In the genomic region with DNA sequence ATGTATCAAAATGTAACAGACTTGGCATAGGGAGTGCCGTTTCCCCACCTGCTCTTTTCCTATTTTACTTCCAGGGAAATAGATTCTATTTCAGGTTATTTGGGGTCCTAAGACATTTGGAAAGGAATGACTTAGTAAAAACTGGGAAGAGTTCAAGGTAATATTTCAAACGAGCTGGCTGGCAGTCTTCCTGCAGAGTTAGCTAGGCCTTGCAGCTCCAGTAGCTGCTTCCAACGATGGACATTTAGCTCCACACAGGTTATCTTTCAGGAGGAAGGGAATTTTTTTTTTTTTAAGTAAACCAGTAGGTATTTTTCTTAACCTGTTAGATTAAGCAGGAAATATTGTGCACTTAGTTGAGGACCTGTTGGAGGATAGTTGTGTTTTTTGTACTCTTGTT, we compare ENCODE assay signal across 19 cellular contexts. TPM values are rescaled to one million over a fixed set of nuclear protein-coding genes. Genes with fewer than 3 reads are reported as not detected.
DNase-seq lines count a peak whose midpoint lies in the region; ATAC-seq and TF ChIP-seq lines count a peak whose summit lies in the region.
"Had no signal": no experiment of that assay in that cellular context is flagged by ENCODE, and none has a peak within 500 bp of the region (broad histone marks: within the 10 kb centered on the region; RNA-seq: fewer than 3 reads in every experiment).

No MANE protein-coding gene starts in this region.

- no peak overlapping the region for H2BK15ac ChIP-seq in H9 (ENCODE audit: low read depth, low read length)

- no peak for TF ChIP-seq CTCF in H9 (conservative IDR thresholded peaks at IDR 0.05)
- TF ChIP-seq CTCF in gastroesophageal sphincter (IDR thresholded peaks at IDR 0.05), result no peak
- TF ChIP-seq CTCF in osteocyte (IDR thresholded peaks at IDR 0.05), result no peak
- TF ChIP-seq CTCF in thyroid gland (IDR thresholded peaks at IDR 0.05), result no peak

- in situ Hi-C loops in GM23248 (cut with MboI), result no loop called here

- no peaks in the 10 kb centered on the region for H3K27me3 Mint-ChIP-seq in H9 (ENCODE audit: low read depth)
- H3K27me3 Mint-ChIP-seq in osteocyte (ENCODE audit: unreplicated experiment), result no peaks in the 10 kb centered on the region

- no peak overlapping the region for H3K18ac ChIP-seq in H9 (ENCODE audit: insufficient read length, low read depth, low read length)

- H3K27ac Mint-ChIP-seq in H9 (peak overlapping the region in 2 of 3 experiments; percentile 49 to 84; a peak in 2 of 7 replicates), osteocyte (ENCODE audit: unreplicated experiment) (peak overlapping the region; percentile 58)

- no peak overlapping the region for H2BK12ac ChIP-seq in H9 (ENCODE audit: insufficient read length, low read depth, low read length)

- ATAC-seq in gastroesophageal sphincter (no peak), GM18519 (IDR thresholded peaks at IDR 0.05; ENCODE audit: low FRiP score, unreplicated experiment) (no peak), GM21528 (IDR thresholded peaks at IDR 0.05; ENCODE audit: low FRiP score, unreplicated experiment) (no peak)

- H3K14ac ChIP-seq in H9 (ENCODE audit: insufficient read depth, low read length), result no peak overlapping the region

- no CpG with 5 or more reads among the region's 3 CpGs for WGBS in H9 (ENCODE audit: extremely low coverage, insufficient read length, low lambda C conversion rate)
- WGBS in gastroesophageal sphincter (ENCODE audit: low coverage in 1 of 2), 2 donors, result 37 to 53% methylated on average over 2 to 3 of the region's 3 CpGs
- 51 to 60% methylated on average over 3 of the region's 3 CpGs for WGBS in thyroid gland, 2 donors
- WGBS in GM23248 (ENCODE audit: low coverage in 1 of 2, low lambda C conversion rate in 2 of 2, missing lambda C conversion rate in 2 of 2), 2 experiments, result 62 to 66% methylated on average over 3 of the region's 3 CpGs

- TF ChIP-seq EP300 in gastroesophageal sphincter (IDR thresholded peaks at IDR 0.05), result no peak

- H3T11ph ChIP-seq in H9 (ENCODE audit: low read length), result no peak overlapping the region

- no peak overlapping the region for H2AK5ac ChIP-seq in H9 (ENCODE audit: insufficient read length, low read length)

- H2AFZ ChIP-seq in H9 (ENCODE audit: low read length) (no peak overlapping the region), GM23248 (no peak overlapping the region)

- H3K4me3 ChIP-seq in gastroesophageal sphincter (no peak overlapping the region), thyroid gland (replicated peaks in 1 of 3) (no peak overlapping the region), GM23248 (no peak overlapping the region)

- H3K9me3 Mint-ChIP-seq in H9 (no peaks in the 10 kb centered on the region), osteocyte (ENCODE audit: unreplicated experiment) (peaks cover 4% of the 10 kb centered on the region)

- H3K79me2 ChIP-seq in H9 (ENCODE audit: insufficient read depth, low read length), result no peaks in the 10 kb centered on the region
- peaks cover 89% of the 10 kb centered on the region for H3K79me2 ChIP-seq in GM23248 (ENCODE audit: insufficient read depth)

- H2BK5ac ChIP-seq in H9 (ENCODE audit: insufficient read length, low read length), result no peak overlapping the region

- H3K9me3 ChIP-seq in H9 (ENCODE audit: control insufficient read depth, low read depth, low read length), result no peaks in the 10 kb centered on the region
- no peaks in the 10 kb centered on the region for H3K9me3 ChIP-seq in gastroesophageal sphincter
- H3K9me3 ChIP-seq in thyroid gland, result no peaks in the 10 kb centered on the region
- H3K9me3 ChIP-seq in GM23248 (ENCODE audit: low read depth), result no peaks in the 10 kb centered on the region
- H3K9me3 ChIP-seq: SK-N-SH had no signal

- H3K4me3 Mint-ChIP-seq in H9, result no peak overlapping the region
- no peak overlapping the region for H3K4me3 Mint-ChIP-seq in osteocyte (ENCODE audit: unreplicated experiment)

- H3K9ac ChIP-seq in H9 (ENCODE audit: extremely low read depth, insufficient read length, low read length), result no peak overlapping the region
- no peak overlapping the region for H3K9ac ChIP-seq in GM23248
- H3K9ac ChIP-seq: SK-N-SH had no signal

- H3K23ac ChIP-seq in H9 (ENCODE audit: insufficient read length, low read depth, low read length), result no peak overlapping the region

- H3K27ac ChIP-seq in H9 (ENCODE audit: insufficient read length, low read depth, low read length) (no peak overlapping the region), gastroesophageal sphincter (peak overlapping the region in 3 of 4 donors; percentile 9 to 56 (median 13)), thyroid gland (peak overlapping the region in 2 of 3 donors; percentile 3 to 27), GM23248 (no peak overlapping the region)

- H3K4me1 Mint-ChIP-seq in H9, result peaks cover 42 to 48% of the 10 kb centered on the region in 2 experiments
- peaks cover 38% of the 10 kb centered on the region for H3K4me1 Mint-ChIP-seq in osteocyte (ENCODE audit: unreplicated experiment)

- peaks cover 6% of the 10 kb centered on the region for H3K79me1 ChIP-seq in H9 (ENCODE audit: insufficient read depth, low read depth, low read length, poor library complexity, severe bottlenecking)

- H4K5ac ChIP-seq in H9 (ENCODE audit: insufficient read length, low read depth, low read length), result no peak overlapping the region

- intact Hi-C loops in thyroid gland (cut with DNase I), result no loop called here

- H3K9me2 ChIP-seq in GM23248 (ENCODE audit: insufficient read depth), result no peaks in the 10 kb centered on the region
- H3K9me2 ChIP-seq: SK-N-SH had no signal

- H3F3A ChIP-seq in GM23248 (ENCODE audit: insufficient read depth), result peaks cover 26% of the 10 kb centered on the region

- no peak overlapping the region for H2BK120ac ChIP-seq in H9 (ENCODE audit: low read depth, low read length, poor library complexity, severe bottlenecking)

- H3K27me3 ChIP-seq in H9 (ENCODE audit: insufficient read depth, low read length), result no peaks in the 10 kb centered on the region
- H3K27me3 ChIP-seq in gastroesophageal sphincter, result no peaks in the 10 kb centered on the region
- no peaks in the 10 kb centered on the region for H3K27me3 ChIP-seq in thyroid gland
- no peaks in the 10 kb centered on the region for H3K27me3 ChIP-seq in GM23248 (replicated peaks; ENCODE audit: insufficient read depth)

- TF ChIP-seq POLR2A in gastroesophageal sphincter (IDR thresholded peaks at IDR 0.05) (no peak), thyroid gland (IDR thresholded peaks at IDR 0.05) (no peak)

- peaks cover 0 to 5% (median 0%) of the 10 kb centered on the region in 3 experiments; a peak in 3 of 7 replicates for H3K36me3 Mint-ChIP-seq in H9 (ENCODE audit: insufficient read depth in 1 of 3, low read depth in 3 of 3)
- peaks cover 19% of the 10 kb centered on the region for H3K36me3 Mint-ChIP-seq in osteocyte (ENCODE audit: unreplicated experiment)

- H3K23me2 ChIP-seq in H9 (ENCODE audit: insufficient read length, low read depth, low read length, poor library complexity, severe bottlenecking), result no peaks in the 10 kb centered on the region

- H3K56ac ChIP-seq in H9 (ENCODE audit: insufficient read length, low read depth, low read length), result no peak overlapping the region

- H3K4me2 ChIP-seq in H9 (ENCODE audit: insufficient read depth, insufficient read length, low read length), result no peak overlapping the region
- no peak overlapping the region for H3K4me2 ChIP-seq in GM23248 (ENCODE audit: unreplicated experiment)
- H3K4me2 ChIP-seq: SK-N-SH had no signal

- H4K8ac ChIP-seq in H9 (replicated peaks; ENCODE audit: insufficient read length, low read depth, low read length), result no peak overlapping the region

- peaks cover 2% of the 10 kb centered on the region; the same call in 1 of the 2 replicates for H3K4me1 ChIP-seq in H9 (ENCODE audit: insufficient read depth, low read length)
- H3K4me1 ChIP-seq in gastroesophageal sphincter, result peaks cover 6 to 68% (median 12%) of the 10 kb centered on the region in 3 donors
- H3K4me1 ChIP-seq in thyroid gland, result peaks cover 11 to 13% of the 10 kb centered on the region in 2 donors
- H3K4me1 ChIP-seq in GM23248 (ENCODE audit: insufficient read depth), result peaks cover 30% of the 10 kb centered on the region

- no peak overlapping the region for H4K91ac ChIP-seq in H9 (ENCODE audit: insufficient read length, low read depth, low read length)

- H2BK20ac ChIP-seq in H9 (ENCODE audit: low read depth, low read length, poor library complexity, severe bottlenecking), result no peak overlapping the region

- H3K4ac ChIP-seq in H9 (ENCODE audit: low read depth, low read length), result no peak overlapping the region

- H4K20me1 ChIP-seq in H9 (ENCODE audit: control insufficient read depth, insufficient read depth, insufficient read length) (no peaks in the 10 kb centered on the region), GM23248 (ENCODE audit: insufficient read depth) (no peaks in the 10 kb centered on the region)

- no peaks in the 10 kb centered on the region for H3K36me3 ChIP-seq in gastroesophageal sphincter
- H3K36me3 ChIP-seq in thyroid gland, result no peaks in the 10 kb centered on the region
- no peaks in the 10 kb centered on the region for H3K36me3 ChIP-seq in GM23248 (ENCODE audit: low read depth)

- DNase-seq in H9 (no peak), osteocyte (ENCODE audit: extremely low spot score, unreplicated experiment) (no peak), thyroid gland (peak; percentile 16 to 23), GM23248 (no peak)
- no peak for DNase-seq in stimulated activated CD4-positive, alpha-beta T cell treated with anti-CD3 and anti-CD28 coated beads, Interleukin-4, amount 100 ng/mL, for 1 hour
- DNase-seq: GDM1, KG1, MV-4-11, NCI-H187, NCI-H2107, NCI-H2227 treated with DMSO at 0.1 percent for 48 hours, NCI-H510A treated with DMSO at 0.1 percent for 48 hours, NCI-H774, RPMI8226, SHP77 treated with DMSO at 0.1 percent for 48 hours, SK-N-SH had no signal

RNA-seq across cellular contexts. Expression of a gene that starts 45.2 kb away (rescaled TPM):
- total RNA-seq in H9 (2021) (35.1 and 36.5 TPM in 2 replicates), gastroesophageal sphincter (10 to 100 TPM; 30.5 to 66.2 (median 46.4) TPM), osteocyte (102 and 115 TPM in 2 replicates), thyroid gland (10 to 100 TPM; 40.3 to 64.2 (median 52.8) TPM)
- 23.3 and 37.8 TPM in 2 replicates for total RNA-seq in GM23248 (2014; rRNA removed; shearing (Covaris generic))
- polyA plus RNA-seq in GM23248 (2016; fragmentation: Nextera tagmentation; extraction: Ambion mirVana), result 25.2 and 29.5 TPM in 2 replicates

Comparison
In these comparisons a context has a peak if more than half of its experiments do, and no peak if none do; other contexts are left out.
1. DNase-seq: peak in thyroid gland (2 of 2); none in H9 (single experiment), osteocyte (single experiment), stimulated activated CD4-positive, alpha-beta T cell treated with anti-CD3 and anti-CD28 coated beads, Interleukin-4, amount 100 ng/mL, for 1 hour (single experiment) and GM23248 (single experiment).
2. H3K27ac ChIP-seq: peak in gastroesophageal sphincter (3 of 4) and thyroid gland (2 of 3); none in H9 (single experiment) and GM23248 (single experiment).